Comparison of ENCODE assay signal across 21 cellular contexts in the genomic region with DNA sequence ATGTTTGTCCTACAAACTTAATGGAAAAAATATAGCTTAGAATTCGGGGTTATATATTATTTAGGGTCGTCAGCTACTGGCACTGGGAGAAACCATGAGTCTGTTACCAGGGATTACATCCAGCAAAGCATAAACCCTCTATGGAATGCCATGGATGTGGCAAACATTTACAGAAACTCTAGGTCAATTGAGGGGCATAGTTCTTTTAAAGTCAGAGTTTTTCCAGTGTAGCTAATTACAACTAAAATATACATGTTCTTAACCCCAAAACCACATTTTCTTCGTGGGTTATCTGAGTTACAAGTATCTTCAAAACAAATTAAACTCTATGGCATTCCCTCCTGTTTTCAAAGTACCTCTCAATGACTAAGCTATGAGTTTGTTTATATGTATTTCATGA.
DNase-seq lines count a peak whose midpoint lies in the region; ATAC-seq and TF ChIP-seq lines count a peak whose summit lies in the region.
"Had no signal": no experiment of that assay in that cellular context is flagged by ENCODE, and none has a peak within 500 bp of the region (broad histone marks: within the 10 kb centered on the region; RNA-seq: fewer than 3 reads in every experiment).

No MANE protein-coding gene starts in this region.

- H3K9me3 Mint-ChIP-seq in WTC11, result no peaks in the 10 kb centered on the region
- H3K9me3 Mint-ChIP-seq: CD8-positive, alpha-beta T cell; H9 had no signal

- H3K27me3 Mint-ChIP-seq in WTC11 (ENCODE audit: low read depth), result no peaks in the 10 kb centered on the region

- POLR2A ChIA-PET in WTC11 (lab: Charles Lee), result no interaction called here

- TF ChIP-seq CTCF in WTC11 (IDR thresholded peaks at IDR 0.05), result no peak

- CTCF ChIA-PET in WTC11 (lab: Charles Lee), result no interaction called here

- H3K4me3 Mint-ChIP-seq in WTC11, result no peak overlapping the region
- H3K4me3 Mint-ChIP-seq: CD8-positive, alpha-beta T cell; H9; HFFc6 had no signal

- ATAC-seq in HG03196 (IDR thresholded peaks at IDR 0.05; ENCODE audit: unreplicated experiment) (no peak), WTC11 (no peak)
- ATAC-seq: CD8-positive, alpha-beta T cell; SK-N-SH treated with all-trans-retinoic acid at 6 μM for 48 hours had no signal

- DNase-seq in M059J (ENCODE audit: low read depth), result peak; percentile 89
- DNase-seq in astrocyte of the hippocampus (ENCODE audit: low read depth, low spot score), result peak; percentile 12
- peak; percentile 46 for DNase-seq in iris pigment epithelial cell (ENCODE audit: low read depth)
- no peak for DNase-seq in KG1 (lab: John Stamatoyannopoulos, UW)
- no peak for DNase-seq in WTC11 (ENCODE audit: low spot score)
- DNase-seq in activated naive CD4-positive, alpha-beta T cell treated with Interleukin-2 at 50 U/mL for 16 hours, result no peak
- DNase-seq: CD8-positive, alpha-beta T cell; DMS153; GF-D8; H9; HFFc6; MM.1S; NCI-H1092; NCI-H1436; NCI-H1930; NCI-H226; NCI-H510A treated with DMSO at 0.1 percent for 48 hours; NCI-H748 treated with DMSO at 0.1 percent for 48 hours; Peyer's patch had no signal

- H3K36me3 Mint-ChIP-seq in WTC11, result no peaks in the 10 kb centered on the region
- H3K36me3 Mint-ChIP-seq: CD8-positive, alpha-beta T cell had no signal

- no peak overlapping the region for H3K27ac Mint-ChIP-seq in WTC11
- H3K27ac Mint-ChIP-seq: CD8-positive, alpha-beta T cell; H9; HFFc6 had no signal

- peaks cover 4% of the 10 kb centered on the region; the same call in 1 of the 2 replicates for H3K4me1 Mint-ChIP-seq in WTC11
- H3K4me1 Mint-ChIP-seq: H9 had no signal

TF ChIP-seq in WTC11, 78 proteins besides CTCF, POLR2A, EP300 and RAD21:
- TF ChIP-seq, protein P1, sequence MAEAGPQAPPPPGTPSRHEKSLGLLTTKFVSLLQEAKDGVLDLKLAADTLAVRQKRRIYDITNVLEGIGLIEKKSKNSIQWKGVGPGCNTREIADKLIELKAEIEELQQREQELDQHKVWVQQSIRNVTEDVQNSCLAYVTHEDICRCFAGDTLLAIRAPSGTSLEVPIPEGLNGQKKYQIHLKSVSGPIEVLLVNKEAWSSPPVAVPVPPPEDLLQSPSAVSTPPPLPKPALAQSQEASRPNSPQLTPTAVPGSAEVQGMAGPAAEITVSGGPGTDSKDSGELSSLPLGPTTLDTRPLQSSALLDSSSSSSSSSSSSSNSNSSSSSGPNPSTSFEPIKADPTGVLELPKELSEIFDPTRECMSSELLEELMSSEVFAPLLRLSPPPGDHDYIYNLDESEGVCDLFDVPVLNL (CRISPR knock-in tag; IDR thresholded peaks at IDR 0.05; ENCODE audit: borderline replicate concordance, low read depth), result no peak
- TF ChIP-seq, protein P2, sequence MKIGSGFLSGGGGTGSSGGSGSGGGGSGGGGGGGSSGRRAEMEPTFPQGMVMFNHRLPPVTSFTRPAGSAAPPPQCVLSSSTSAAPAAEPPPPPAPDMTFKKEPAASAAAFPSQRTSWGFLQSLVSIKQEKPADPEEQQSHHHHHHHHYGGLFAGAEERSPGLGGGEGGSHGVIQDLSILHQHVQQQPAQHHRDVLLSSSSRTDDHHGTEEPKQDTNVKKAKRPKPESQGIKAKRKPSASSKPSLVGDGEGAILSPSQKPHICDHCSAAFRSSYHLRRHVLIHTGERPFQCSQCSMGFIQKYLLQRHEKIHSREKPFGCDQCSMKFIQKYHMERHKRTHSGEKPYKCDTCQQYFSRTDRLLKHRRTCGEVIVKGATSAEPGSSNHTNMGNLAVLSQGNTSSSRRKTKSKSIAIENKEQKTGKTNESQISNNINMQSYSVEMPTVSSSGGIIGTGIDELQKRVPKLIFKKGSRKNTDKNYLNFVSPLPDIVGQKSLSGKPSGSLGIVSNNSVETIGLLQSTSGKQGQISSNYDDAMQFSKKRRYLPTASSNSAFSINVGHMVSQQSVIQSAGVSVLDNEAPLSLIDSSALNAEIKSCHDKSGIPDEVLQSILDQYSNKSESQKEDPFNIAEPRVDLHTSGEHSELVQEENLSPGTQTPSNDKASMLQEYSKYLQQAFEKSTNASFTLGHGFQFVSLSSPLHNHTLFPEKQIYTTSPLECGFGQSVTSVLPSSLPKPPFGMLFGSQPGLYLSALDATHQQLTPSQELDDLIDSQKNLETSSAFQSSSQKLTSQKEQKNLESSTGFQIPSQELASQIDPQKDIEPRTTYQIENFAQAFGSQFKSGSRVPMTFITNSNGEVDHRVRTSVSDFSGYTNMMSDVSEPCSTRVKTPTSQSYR (CRISPR knock-in tag; IDR thresholded peaks at IDR 0.05), result no peak
- TF ChIP-seq ZNF416 (CRISPR knock-in tag; IDR thresholded peaks at IDR 0.05) (no peak), NFYB (CRISPR knock-in tag; conservative IDR thresholded peaks at IDR 0.05; ENCODE audit: low read depth) (no peak), GTF2I (CRISPR knock-in tag; conservative IDR thresholded peaks at IDR 0.05) (no peak)
- TF ChIP-seq, protein P3, sequence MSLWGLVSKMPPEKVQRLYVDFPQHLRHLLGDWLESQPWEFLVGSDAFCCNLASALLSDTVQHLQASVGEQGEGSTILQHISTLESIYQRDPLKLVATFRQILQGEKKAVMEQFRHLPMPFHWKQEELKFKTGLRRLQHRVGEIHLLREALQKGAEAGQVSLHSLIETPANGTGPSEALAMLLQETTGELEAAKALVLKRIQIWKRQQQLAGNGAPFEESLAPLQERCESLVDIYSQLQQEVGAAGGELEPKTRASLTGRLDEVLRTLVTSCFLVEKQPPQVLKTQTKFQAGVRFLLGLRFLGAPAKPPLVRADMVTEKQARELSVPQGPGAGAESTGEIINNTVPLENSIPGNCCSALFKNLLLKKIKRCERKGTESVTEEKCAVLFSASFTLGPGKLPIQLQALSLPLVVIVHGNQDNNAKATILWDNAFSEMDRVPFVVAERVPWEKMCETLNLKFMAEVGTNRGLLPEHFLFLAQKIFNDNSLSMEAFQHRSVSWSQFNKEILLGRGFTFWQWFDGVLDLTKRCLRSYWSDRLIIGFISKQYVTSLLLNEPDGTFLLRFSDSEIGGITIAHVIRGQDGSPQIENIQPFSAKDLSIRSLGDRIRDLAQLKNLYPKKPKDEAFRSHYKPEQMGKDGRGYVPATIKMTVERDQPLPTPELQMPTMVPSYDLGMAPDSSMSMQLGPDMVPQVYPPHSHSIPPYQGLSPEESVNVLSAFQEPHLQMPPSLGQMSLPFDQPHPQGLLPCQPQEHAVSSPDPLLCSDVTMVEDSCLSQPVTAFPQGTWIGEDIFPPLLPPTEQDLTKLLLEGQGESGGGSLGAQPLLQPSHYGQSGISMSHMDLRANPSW (CRISPR knock-in tag; conservative IDR thresholded peaks at IDR 0.05; ENCODE audit: low read depth), result no peak
- TF ChIP-seq, protein P4, sequence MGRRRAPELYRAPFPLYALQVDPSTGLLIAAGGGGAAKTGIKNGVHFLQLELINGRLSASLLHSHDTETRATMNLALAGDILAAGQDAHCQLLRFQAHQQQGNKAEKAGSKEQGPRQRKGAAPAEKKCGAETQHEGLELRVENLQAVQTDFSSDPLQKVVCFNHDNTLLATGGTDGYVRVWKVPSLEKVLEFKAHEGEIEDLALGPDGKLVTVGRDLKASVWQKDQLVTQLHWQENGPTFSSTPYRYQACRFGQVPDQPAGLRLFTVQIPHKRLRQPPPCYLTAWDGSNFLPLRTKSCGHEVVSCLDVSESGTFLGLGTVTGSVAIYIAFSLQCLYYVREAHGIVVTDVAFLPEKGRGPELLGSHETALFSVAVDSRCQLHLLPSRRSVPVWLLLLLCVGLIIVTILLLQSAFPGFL (CRISPR knock-in tag; IDR thresholded peaks at IDR 0.05; ENCODE audit: borderline replicate concordance), result no peak
- TF ChIP-seq, protein P5, sequence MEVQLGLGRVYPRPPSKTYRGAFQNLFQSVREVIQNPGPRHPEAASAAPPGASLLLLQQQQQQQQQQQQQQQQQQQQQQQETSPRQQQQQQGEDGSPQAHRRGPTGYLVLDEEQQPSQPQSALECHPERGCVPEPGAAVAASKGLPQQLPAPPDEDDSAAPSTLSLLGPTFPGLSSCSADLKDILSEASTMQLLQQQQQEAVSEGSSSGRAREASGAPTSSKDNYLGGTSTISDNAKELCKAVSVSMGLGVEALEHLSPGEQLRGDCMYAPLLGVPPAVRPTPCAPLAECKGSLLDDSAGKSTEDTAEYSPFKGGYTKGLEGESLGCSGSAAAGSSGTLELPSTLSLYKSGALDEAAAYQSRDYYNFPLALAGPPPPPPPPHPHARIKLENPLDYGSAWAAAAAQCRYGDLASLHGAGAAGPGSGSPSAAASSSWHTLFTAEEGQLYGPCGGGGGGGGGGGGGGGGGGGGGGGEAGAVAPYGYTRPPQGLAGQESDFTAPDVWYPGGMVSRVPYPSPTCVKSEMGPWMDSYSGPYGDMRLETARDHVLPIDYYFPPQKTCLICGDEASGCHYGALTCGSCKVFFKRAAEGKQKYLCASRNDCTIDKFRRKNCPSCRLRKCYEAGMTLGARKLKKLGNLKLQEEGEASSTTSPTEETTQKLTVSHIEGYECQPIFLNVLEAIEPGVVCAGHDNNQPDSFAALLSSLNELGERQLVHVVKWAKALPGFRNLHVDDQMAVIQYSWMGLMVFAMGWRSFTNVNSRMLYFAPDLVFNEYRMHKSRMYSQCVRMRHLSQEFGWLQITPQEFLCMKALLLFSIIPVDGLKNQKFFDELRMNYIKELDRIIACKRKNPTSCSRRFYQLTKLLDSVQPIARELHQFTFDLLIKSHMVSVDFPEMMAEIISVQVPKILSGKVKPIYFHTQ (CRISPR knock-in tag; IDR thresholded peaks at IDR 0.05), result no peak
- TF ChIP-seq, protein P6, sequence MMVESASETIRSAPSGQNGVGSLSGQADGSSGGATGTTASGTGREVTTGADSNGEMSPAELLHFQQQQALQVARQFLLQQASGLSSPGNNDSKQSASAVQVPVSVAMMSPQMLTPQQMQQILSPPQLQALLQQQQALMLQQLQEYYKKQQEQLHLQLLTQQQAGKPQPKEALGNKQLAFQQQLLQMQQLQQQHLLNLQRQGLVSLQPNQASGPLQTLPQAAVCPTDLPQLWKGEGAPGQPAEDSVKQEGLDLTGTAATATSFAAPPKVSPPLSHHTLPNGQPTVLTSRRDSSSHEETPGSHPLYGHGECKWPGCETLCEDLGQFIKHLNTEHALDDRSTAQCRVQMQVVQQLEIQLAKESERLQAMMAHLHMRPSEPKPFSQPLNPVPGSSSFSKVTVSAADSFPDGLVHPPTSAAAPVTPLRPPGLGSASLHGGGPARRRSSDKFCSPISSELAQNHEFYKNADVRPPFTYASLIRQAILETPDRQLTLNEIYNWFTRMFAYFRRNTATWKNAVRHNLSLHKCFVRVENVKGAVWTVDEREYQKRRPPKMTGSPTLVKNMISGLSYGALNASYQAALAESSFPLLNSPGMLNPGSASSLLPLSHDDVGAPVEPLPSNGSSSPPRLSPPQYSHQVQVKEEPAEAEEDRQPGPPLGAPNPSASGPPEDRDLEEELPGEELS (CRISPR knock-in tag; IDR thresholded peaks at IDR 0.05), result no peak
TF ChIP-seq in WTC11: peak in this region for 0.

Comparison
In these comparisons a context has a peak if more than half of its experiments do, and no peak if none do; other contexts are left out.
1. DNase-seq: peak in M059J (single experiment), astrocyte of the hippocampus (single experiment) and iris pigment epithelial cell (single experiment); none in KG1 (single experiment), WTC11 (single experiment) and activated naive CD4-positive, alpha-beta T cell treated with Interleukin-2 at 50 U/mL for 16 hours (single experiment).